In genomic region chr19:43768273-43769050, GRCh38 we compare ENCODE assay signal across 15 cellular contexts. TPM values are rescaled to one million over a fixed set of nuclear protein-coding genes. Genes with fewer than 3 reads are reported as not detected.
DNase-seq lines count a peak whose midpoint lies in the region; ATAC-seq and TF ChIP-seq lines count a peak whose summit lies in the region.
"Had no signal": no experiment of that assay in that cellular context is flagged by ENCODE, and none has a peak within 500 bp of the region (broad histone marks: within the 10 kb centered on the region; RNA-seq: fewer than 3 reads in every experiment).

No MANE protein-coding gene starts in this region.

- no peak for TF ChIP-seq CTCF in suprapubic skin (IDR thresholded peaks at IDR 0.05)
- TF ChIP-seq CTCF in esophagus muscularis mucosa (IDR thresholded peaks at IDR 0.05) = no peak

- H3K14ac ChIP-seq in mesenchymal stem cell (ENCODE audit: low read length in 2 of 2) = no peak overlapping the region

- H3K36me3 ChIP-seq in BLaER1 treated with 17β-estradiol and CSF1 and Interleukin-3, amounts not matched to agents 10 nM and 100 nM = peaks cover 59 to 75% (median 69%) of the 10 kb centered on the region in 11 experiments; a peak in 21 of 22 replicates
- H3K36me3 ChIP-seq in mesenchymal stem cell (ENCODE audit: control insufficient read depth in 1 of 2, insufficient read depth in 2 of 2, low read depth in 1 of 2, low read length in 2 of 2) (peaks cover 4 to 64% of the 10 kb centered on the region in 2 experiments), suprapubic skin (no peaks in the 10 kb centered on the region), esophagus muscularis mucosa (no peaks in the 10 kb centered on the region)
- H3K36me3 ChIP-seq: esophagus squamous epithelium had no signal

- no peak overlapping the region for H4K91ac ChIP-seq in mesenchymal stem cell (ENCODE audit: low read length)

- no peak for ATAC-seq in activated naive CD4-positive, alpha-beta T cell treated with anti-CD3 and anti-CD28 coated beads, Interleukin-2, amount 50 U/mL, for 72 hours
- no peak for ATAC-seq in HG02884 (IDR thresholded peaks at IDR 0.05; ENCODE audit: unreplicated experiment)
- ATAC-seq: activated T-cell treated with anti-CD3 and anti-CD28 coated beads, Interleukin-2, amount 50 U/mL, for 72 hours had no signal

- no peak overlapping the region for H4K8ac ChIP-seq in mesenchymal stem cell (ENCODE audit: low read length)

- peaks cover 42 to 72% of the 10 kb centered on the region in 2 donors for H3K36me3 Mint-ChIP-seq in activated naive CD4-positive, alpha-beta T cell treated with anti-CD3 and anti-CD28 coated beads, Interleukin-2, amount 50 U/mL, for 72 hours

- H3K4me2 ChIP-seq in BLaER1 treated with 17β-estradiol and CSF1 and Interleukin-3, amounts not matched to agents 10 nM and 100 nM = peak overlapping the region in 9 of 11 experiments; percentile 6 to 97 (median 92); a peak in 16 of 22 replicates
- H3K4me2 ChIP-seq in mesenchymal stem cell (ENCODE audit: low read length, poor library complexity, severe bottlenecking) = no peak overlapping the region

- no peak overlapping the region for H2BK5ac ChIP-seq in mesenchymal stem cell (ENCODE audit: low read depth, low read length, poor library complexity, severe bottlenecking)

- peak overlapping the region in 7 of 11 experiments; percentile 23 to 90 (median 43); a peak in 15 of 22 replicates for H3K27ac ChIP-seq in BLaER1 treated with 17β-estradiol and CSF1 and Interleukin-3, amounts not matched to agents 10 nM and 100 nM
- H3K27ac ChIP-seq in mesenchymal stem cell (ENCODE audit: low read length, poor library complexity, severe bottlenecking) (no peak overlapping the region), suprapubic skin (no peak overlapping the region), esophagus muscularis mucosa (replicated peaks in 1 of 4) (no peak overlapping the region)
- H3K27ac ChIP-seq: GM23248 had no signal

- peak overlapping the region; percentile 24 to 38 for H3K27ac Mint-ChIP-seq in activated naive CD4-positive, alpha-beta T cell treated with anti-CD3 and anti-CD28 coated beads, Interleukin-2, amount 50 U/mL, for 72 hours
- H3K27ac Mint-ChIP-seq: activated T-cell treated with anti-CD3 and anti-CD28 coated beads, Interleukin-2, amount 50 U/mL, for 72 hours had no signal

- TF ChIP-seq POLR2A in suprapubic skin (IDR thresholded peaks at IDR 0.05) (no peak), esophagus muscularis mucosa (IDR thresholded peaks at IDR 0.05; ENCODE audit: low read depth) (no peak)

- no peaks in the 10 kb centered on the region for H3K27me3 ChIP-seq in BLaER1 treated with 17β-estradiol and CSF1 and Interleukin-3, amounts not matched to agents 10 nM and 100 nM
- H3K27me3 ChIP-seq in mesenchymal stem cell (ENCODE audit: control insufficient read depth in 1 of 2, insufficient read depth in 1 of 2, low read length in 2 of 2) (no peaks in the 10 kb centered on the region), suprapubic skin (no peaks in the 10 kb centered on the region), esophagus muscularis mucosa (peaks cover 0 to 5% (median 0%) of the 10 kb centered on the region in 4 donors)
- H3K27me3 ChIP-seq: esophagus squamous epithelium had no signal

- no peaks in the 10 kb centered on the region for H3K9me3 Mint-ChIP-seq in activated naive CD4-positive, alpha-beta T cell treated with anti-CD3 and anti-CD28 coated beads, Interleukin-2, amount 50 U/mL, for 72 hours
- H3K9me3 Mint-ChIP-seq: activated T-cell treated with anti-CD3 and anti-CD28 coated beads, Interleukin-2, amount 50 U/mL, for 72 hours had no signal

- no peak overlapping the region for H2BK12ac ChIP-seq in mesenchymal stem cell (ENCODE audit: low read length in 2 of 2)

- DNase-seq in Kasumi-1 (lab: John Stamatoyannopoulos, UW) (peak; percentile 67 to 74), mesenchymal stem cell (no peak), suprapubic skin (ENCODE audit: low spot score in 2 of 2) (no peak), esophagus muscularis mucosa (ENCODE audit: extremely low spot score) (no peak), KG1 (lab: John Stamatoyannopoulos, UW) (no peak)
- no peak for DNase-seq in activated naive CD4-positive, alpha-beta T cell treated with anti-CD3 and anti-CD28 coated beads, Interleukin-2, amount 50 U/mL, for 72 hours (ENCODE audit: low spot score in 2 of 2)
- DNase-seq: activated T-cell treated with anti-CD3 and anti-CD28 coated beads, Interleukin-2, amount 50 U/mL, for 72 hours; Calu3; esophagus squamous epithelium; GM23248; NCI-H2029; small intestine had no signal

- no peak overlapping the region; a peak in 1 of 20 replicates for H3K4me3 ChIP-seq in BLaER1 treated with 17β-estradiol and CSF1 and Interleukin-3, amounts not matched to agents 10 nM and 100 nM
- H3K4me3 ChIP-seq in mesenchymal stem cell (ENCODE audit: insufficient read depth in 1 of 2, low read depth in 1 of 2, low read length in 2 of 2) (no peak overlapping the region), suprapubic skin (no peak overlapping the region), esophagus muscularis mucosa (no peak overlapping the region)
- H3K4me3 ChIP-seq: esophagus squamous epithelium, GM23248 had no signal

- 80% methylated on average over 13 of the region's 15 CpGs for WGBS in mesenchymal stem cell
- 73% methylated on average over 15 of the region's 15 CpGs for WGBS in suprapubic skin
- WGBS in esophagus muscularis mucosa = 67% methylated on average over 14 of the region's 15 CpGs

- intact Hi-C loops in esophagus muscularis mucosa (cut with DNase I) = no loop called here

- no peak overlapping the region for H2BK15ac ChIP-seq in mesenchymal stem cell (ENCODE audit: low read depth, poor library complexity, severe bottlenecking)

- H3K18ac ChIP-seq in mesenchymal stem cell (ENCODE audit: low read depth in 1 of 2, low read length in 2 of 2) = no peak overlapping the region

- H3K4ac ChIP-seq in mesenchymal stem cell (ENCODE audit: low read depth in 1 of 2, low read length in 2 of 2) = no peak overlapping the region

- H3K9ac ChIP-seq in BLaER1 treated with 17β-estradiol and CSF1 and Interleukin-3, amounts not matched to agents 10 nM and 100 nM = peak overlapping the region in 8 of 11 experiments; percentile 8 to 55 (median 29); a peak in 9 of 22 replicates
- peak overlapping the region; percentile 29 for H3K9ac ChIP-seq in mesenchymal stem cell (ENCODE audit: low read length)
- H3K9ac ChIP-seq: GM23248 had no signal

- no peaks in the 10 kb centered on the region for H3K79me1 ChIP-seq in mesenchymal stem cell (replicated peaks; ENCODE audit: low read length, poor library complexity, severe bottlenecking)

- H2AFZ ChIP-seq in mesenchymal stem cell (ENCODE audit: low read depth, low read length) = no peak overlapping the region
- H2AFZ ChIP-seq: GM23248 had no signal

- TF ChIP-seq EP300 in suprapubic skin (IDR thresholded peaks at IDR 0.05) (no peak), esophagus muscularis mucosa (IDR thresholded peaks at IDR 0.05) (no peak)

- H3K4me1 ChIP-seq in BLaER1 treated with 17β-estradiol and CSF1 and Interleukin-3, amounts not matched to agents 10 nM and 100 nM = peaks cover 50 to 100% (median 78%) of the 10 kb centered on the region in 10 experiments
- H3K4me1 ChIP-seq in mesenchymal stem cell (ENCODE audit: control insufficient read depth, insufficient read depth, low read depth, low read length) (peaks cover 17% of the 10 kb centered on the region), suprapubic skin (peaks cover 37% of the 10 kb centered on the region), esophagus muscularis mucosa (peaks cover 0 to 23% (median 17%) of the 10 kb centered on the region in 4 donors)

- H2BK120ac ChIP-seq in mesenchymal stem cell (ENCODE audit: low read depth, low read length) = no peak overlapping the region

- H3K23ac ChIP-seq in mesenchymal stem cell (ENCODE audit: low read length in 2 of 2) = no peak overlapping the region

- peaks cover 0 to 32% (median 0%) of the 10 kb centered on the region in 11 experiments; a peak in 4 of 22 replicates for H4K20me1 ChIP-seq in BLaER1 treated with 17β-estradiol and CSF1 and Interleukin-3, amounts not matched to agents 10 nM and 100 nM

- H2AK5ac ChIP-seq in mesenchymal stem cell (ENCODE audit: low read length, severe bottlenecking) = no peak overlapping the region

- no peaks in the 10 kb centered on the region for H3K9me3 ChIP-seq in BLaER1 treated with 17β-estradiol and CSF1 and Interleukin-3, amounts not matched to agents 10 nM and 100 nM (replicated peaks in 1 of 11)
- H3K9me3 ChIP-seq in mesenchymal stem cell (ENCODE audit: control insufficient read depth, low read length) = no peaks in the 10 kb centered on the region
- no peaks in the 10 kb centered on the region for H3K9me3 ChIP-seq in suprapubic skin
- no peaks in the 10 kb centered on the region for H3K9me3 ChIP-seq in esophagus muscularis mucosa
- H3K9me3 ChIP-seq: esophagus squamous epithelium had no signal

RNA-seq across cellular contexts. Expression of gene KCNN4, which starts 12.3 kb away (rescaled TPM):
- total RNA-seq in activated naive CD4-positive, alpha-beta T cell treated with anti-CD3 and anti-CD28 coated beads, Interleukin-2, amount 50 U/mL, for 72 hours = 100 to 1,000 TPM; 110 to 145 TPM
- 0.04 TPM for polyA plus RNA-seq in mesenchymal stem cell (2013, experiment 1 of 2)
- 0.08 TPM for polyA plus RNA-seq in mesenchymal stem cell (2013, experiment 2 of 2)
- total RNA-seq in suprapubic skin (10 to 100 TPM; 26.4 to 77.9 (median 48.2) TPM), esophagus muscularis mucosa (1 to 10 TPM; 1.7 to 6.7 (median 1.9) TPM)

RNA-seq across cellular contexts. Expression of gene SMG9, which starts 13.7 kb away (rescaled TPM):
- total RNA-seq in activated naive CD4-positive, alpha-beta T cell treated with anti-CD3 and anti-CD28 coated beads, Interleukin-2, amount 50 U/mL, for 72 hours = 100 to 1,000 TPM in 1 of 2 donors, 10 to 100 TPM in 1; 62.8 to 145 TPM
- 20.5 TPM for polyA plus RNA-seq in mesenchymal stem cell (2013, experiment 1 of 2)
- 19.8 TPM for polyA plus RNA-seq in mesenchymal stem cell (2013, experiment 2 of 2)
- 10 to 100 TPM; 21.5 to 44.4 (median 30.1) TPM for total RNA-seq in suprapubic skin
- total RNA-seq in esophagus muscularis mucosa = 10 to 100 TPM in 3 of 4 donors, 1 to 10 TPM in 1; 7.5 to 25.6 (median 22.3) TPM

RNA-seq across cellular contexts. Expression of gene LYPD5, which starts 33.8 kb away (rescaled TPM):
- total RNA-seq in activated naive CD4-positive, alpha-beta T cell treated with anti-CD3 and anti-CD28 coated beads, Interleukin-2, amount 50 U/mL, for 72 hours = 1 to 10 TPM in 1 of 2 donors, under 1 TPM in 1; 0.97 to 3.8 TPM
- polyA plus RNA-seq in mesenchymal stem cell (2013, experiment 1 of 2) = 0.12 TPM
- polyA plus RNA-seq in mesenchymal stem cell (2013, experiment 2 of 2) = 0.07 TPM
- total RNA-seq in suprapubic skin (100 to 1,000 TPM in 1 of 4 donors, 10 to 100 TPM in 3; 48.5 to 114 (median 98.5) TPM), esophagus muscularis mucosa (10 to 100 TPM in 1 of 4 donors, 1 to 10 TPM in 3; 2.8 to 12.0 (median 8.2) TPM)

RNA-seq across cellular contexts. Expression of gene IRGC, which starts 52.6 kb away (rescaled TPM):
- total RNA-seq in activated naive CD4-positive, alpha-beta T cell treated with anti-CD3 and anti-CD28 coated beads, Interleukin-2, amount 50 U/mL, for 72 hours = not detected
- polyA plus RNA-seq in mesenchymal stem cell (2013, experiment 1 of 2) = not detected
- polyA plus RNA-seq in mesenchymal stem cell (2013, experiment 2 of 2) = not detected
- not detected for total RNA-seq in suprapubic skin
- not detected for total RNA-seq in esophagus muscularis mucosa
- total RNA-seq: activated T-cell treated with anti-CD3 and anti-CD28 coated beads, Interleukin-2, amount 50 U/mL, for 72 hours; bronchial epithelial cell; Calu3; esophagus squamous epithelium; GM23248 had no signal
- polyA plus RNA-seq: GM23248, small intestine had no signal

RNA-seq across cellular contexts. Expression of gene ZNF283, which starts 58.7 kb away (rescaled TPM):
- total RNA-seq in activated naive CD4-positive, alpha-beta T cell treated with anti-CD3 and anti-CD28 coated beads, Interleukin-2, amount 50 U/mL, for 72 hours = 10 to 100 TPM in 1 of 2 donors, 1 to 10 TPM in 1; 7.7 to 12.0 TPM
- 3.2 TPM for polyA plus RNA-seq in mesenchymal stem cell (2013, experiment 1 of 2)
- polyA plus RNA-seq in mesenchymal stem cell (2013, experiment 2 of 2) = 2.8 TPM
- 10 to 100 TPM in 2 of 4 donors, 1 to 10 TPM in 2; 4.7 to 26.4 (median 10.0) TPM for total RNA-seq in suprapubic skin
- 10 to 100 TPM in 1 of 4 donors, 1 to 10 TPM in 3; 6.4 to 11.5 (median 7.5) TPM for total RNA-seq in esophagus muscularis mucosa

Comparison
In these comparisons a context has a peak if more than half of its experiments do, and no peak if none do; other contexts are left out.
1. H3K27ac ChIP-seq: peak in BLaER1 treated with 17β-estradiol and CSF1 and Interleukin-3, amounts not matched to agents 10 nM and 100 nM (7 of 11); none in mesenchymal stem cell (single experiment), suprapubic skin (single experiment) and esophagus muscularis mucosa (0 of 4).
2. DNase-seq: peak in Kasumi-1 (2 of 2); none in activated naive CD4-positive, alpha-beta T cell treated with anti-CD3 and anti-CD28 coated beads, Interleukin-2, amount 50 U/mL, for 72 hours (0 of 2), mesenchymal stem cell (single experiment), suprapubic skin (0 of 2), esophagus muscularis mucosa (single experiment) and KG1 (single experiment).